In the genomic region with DNA sequence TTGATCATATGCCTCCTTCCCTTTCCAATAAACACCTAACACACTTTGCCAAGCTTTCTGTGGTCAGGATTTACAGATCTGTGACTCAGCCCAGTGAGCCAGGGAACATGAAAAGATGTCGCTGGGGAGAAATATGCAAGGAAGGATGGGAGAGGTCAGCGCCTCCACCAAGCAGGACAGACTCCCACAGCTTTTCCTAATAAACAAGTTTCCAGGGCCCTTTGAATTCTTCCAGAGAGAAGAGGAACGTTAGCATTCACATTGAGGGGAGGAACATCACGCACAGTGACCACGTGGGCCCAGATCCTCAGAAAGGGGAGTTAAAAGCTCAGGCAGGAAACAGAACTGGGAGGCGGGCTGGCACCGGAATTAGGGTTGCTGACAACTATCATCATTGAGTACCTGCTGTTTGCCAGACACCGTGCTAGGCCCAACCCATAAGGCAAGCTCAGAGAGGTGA, we compare ENCODE assay signal across 11 cellular contexts. TPM values are rescaled to one million over a fixed set of nuclear protein-coding genes. Genes with fewer than 3 reads are reported as not detected.
DNase-seq lines count a peak whose midpoint lies in the region; ATAC-seq and TF ChIP-seq lines count a peak whose summit lies in the region.
"Had no signal": no experiment of that assay in that cellular context is flagged by ENCODE, and none has a peak within 500 bp of the region (broad histone marks: within the 10 kb centered on the region; RNA-seq: fewer than 3 reads in every experiment).

No MANE protein-coding gene starts in this region.

- H3K9me3 ChIP-seq in RWPE2 (ENCODE audit: severe bottlenecking), result no peaks in the 10 kb centered on the region
- H3K9me3 ChIP-seq in fibroblast of lung (ENCODE audit: control insufficient read depth, insufficient read depth, low read depth, low read length), result no peaks in the 10 kb centered on the region
- H3K9me3 ChIP-seq: left ventricle myocardium inferior had no signal

- peak overlapping the region; percentile 52 for H3K27ac ChIP-seq in RWPE2 (ENCODE audit: poor library complexity, severe bottlenecking)
- H3K27ac ChIP-seq in fibroblast of lung (ENCODE audit: insufficient read depth, low read length), result peak overlapping the region; percentile 50
- H3K27ac ChIP-seq: KMS-11, left ventricle myocardium inferior had no signal

- H3K79me2 ChIP-seq in fibroblast of lung (ENCODE audit: control insufficient read depth, insufficient read depth, low read length), result no peaks in the 10 kb centered on the region

- no peak overlapping the region for H3K9ac ChIP-seq in fibroblast of lung (ENCODE audit: insufficient read depth, low read length)
- H3K9ac ChIP-seq: KMS-11 had no signal

- no peak overlapping the region for H2AFZ ChIP-seq in fibroblast of lung (ENCODE audit: low read length)

- ATAC-seq in RWPE2 (ENCODE audit: low read depth) (peak; percentile 84), GM18907 (IDR thresholded peaks at IDR 0.05; ENCODE audit: unreplicated experiment) (no peak), HG03342 (IDR thresholded peaks at IDR 0.05; ENCODE audit: unreplicated experiment) (no peak)

- H3K27me3 ChIP-seq in RWPE2 (ENCODE audit: insufficient read depth, poor library complexity, severe bottlenecking), result no peaks in the 10 kb centered on the region
- H3K27me3 ChIP-seq in fibroblast of lung (ENCODE audit: control insufficient read depth, insufficient read depth, low read length), result no peaks in the 10 kb centered on the region

- H3K4me3 ChIP-seq in RWPE2 (ENCODE audit: severe bottlenecking) (no peak overlapping the region), fibroblast of lung (replicated peaks in 1 of 4; ENCODE audit: control extremely low read depth in 1 of 4, insufficient read depth in 1 of 4, low read depth in 3 of 4, low read length in 4 of 4) (no peak overlapping the region), skeletal muscle cell (ENCODE audit: low read depth, low read length) (no peak overlapping the region)
- H3K4me3 ChIP-seq: left ventricle myocardium inferior had no signal

- H3K4me1 ChIP-seq in RWPE2 (ENCODE audit: insufficient read depth, poor library complexity, severe bottlenecking) (peaks cover 26% of the 10 kb centered on the region), fibroblast of lung (ENCODE audit: control insufficient read depth, extremely low read depth, insufficient read depth, low read length) (peaks cover 27% of the 10 kb centered on the region)
- H3K4me1 ChIP-seq: left ventricle myocardium inferior had no signal

- H4K20me1 ChIP-seq in fibroblast of lung (ENCODE audit: control insufficient read depth, extremely low read depth, insufficient read depth, low read length), result no peaks in the 10 kb centered on the region

- H3K36me3 ChIP-seq in RWPE2 (ENCODE audit: low read depth) (no peaks in the 10 kb centered on the region), fibroblast of lung (ENCODE audit: control insufficient read depth, insufficient read depth, low read length) (no peaks in the 10 kb centered on the region)
- H3K36me3 ChIP-seq: left ventricle myocardium inferior had no signal

- no peak for TF ChIP-seq CTCF in RWPE2 (IDR thresholded peaks at IDR 0.05; ENCODE audit: poor library complexity, severe bottlenecking)
- no peak for TF ChIP-seq CTCF in fibroblast of lung (conservative IDR thresholded peaks at IDR 0.05 in 1 of 2, IDR thresholded peaks at IDR 0.05 in 1 of 2; ENCODE audit: low read depth in 1 of 2, low read length in 2 of 2)

- peak overlapping the region; percentile 30 for H3K4me2 ChIP-seq in fibroblast of lung (ENCODE audit: extremely low read depth, insufficient read depth, low read length)
- H3K4me2 ChIP-seq: KMS-11 had no signal

- DNase-seq in GM03348 (ENCODE audit: low spot score), result peak; percentile 82
- no peak for DNase-seq in RWPE2 (ENCODE audit: low spot score)
- DNase-seq in fibroblast of lung (ENCODE audit: low read depth in 2 of 2), result peak; percentile 84 to 93
- peak; percentile 86 for DNase-seq in skeletal muscle cell (ENCODE audit: low read depth)
- DNase-seq in inferior parietal cortex (ENCODE audit: extremely low spot score), result no peak
- DNase-seq in KG1 (lab: John Stamatoyannopoulos, UW), result no peak
- DNase-seq: DMS 273 treated with DMSO at 0.1 percent for 48 hours, left ventricle myocardium inferior had no signal

RNA-seq across cellular contexts. Expression of gene MRPS22, which starts 33.3 kb away (rescaled TPM):
- total RNA-seq in fibroblast of lung, result 81.3 and 90.1 TPM in 2 replicates
- polyA plus RNA-seq in fibroblast of lung, result 56.7 and 64.6 TPM in 2 replicates
- 42.5 and 53.1 TPM in 2 replicates for polyA plus RNA-seq in fibroblast of lung (2012)
- 1.1 and 3.3 TPM in 2 replicates for polyA minus RNA-seq in fibroblast of lung (ENCODE audit: low replicate concordance)

Comparison
In these comparisons a context has a peak if more than half of its experiments do, and no peak if none do; other contexts are left out.
1. DNase-seq: peak in GM03348 (single experiment), fibroblast of lung (2 of 2) and skeletal muscle cell (single experiment); none in RWPE2 (single experiment), inferior parietal cortex (single experiment) and KG1 (single experiment).